8 cellular contexts compared by ENCODE assay signal in the genomic region with DNA sequence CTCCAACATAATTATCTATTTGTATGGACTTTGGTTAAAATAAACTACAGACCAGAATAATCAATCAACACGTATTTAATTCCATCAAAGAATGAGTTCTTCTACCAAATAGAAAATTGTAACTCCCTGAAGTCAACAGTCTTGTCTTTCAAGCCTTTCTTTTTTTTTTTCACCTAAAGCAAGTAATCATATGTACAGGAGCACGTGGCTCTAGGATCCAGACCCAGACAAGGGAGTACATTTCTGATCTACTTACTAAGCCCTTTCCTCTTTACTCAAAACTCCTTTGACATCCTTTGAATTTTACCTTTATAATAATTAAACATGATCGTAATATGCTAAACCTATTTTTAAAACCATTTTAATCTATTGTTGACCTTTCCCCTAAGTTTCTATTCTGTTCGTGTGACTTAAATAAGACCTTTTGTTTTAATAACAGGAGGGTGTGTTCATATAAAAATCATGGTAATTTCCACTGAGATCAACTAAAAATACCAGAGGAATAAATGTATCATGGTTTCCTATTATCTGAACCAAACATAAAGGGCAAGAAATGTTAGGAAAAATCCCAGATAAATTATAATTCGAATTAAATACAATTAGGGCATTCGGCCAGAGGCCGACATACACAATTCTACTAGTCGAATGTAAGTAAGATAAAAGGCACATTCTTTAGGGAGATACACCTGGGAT. TPM values are rescaled to one million over a fixed set of nuclear protein-coding genes. Genes with fewer than 3 reads are reported as not detected.
DNase-seq lines count a peak whose midpoint lies in the region; ATAC-seq and TF ChIP-seq lines count a peak whose summit lies in the region.

No MANE protein-coding gene starts in this region.

- DNase-seq in astrocyte of the spinal cord (ENCODE audit: low read depth, low spot score) (no peak), lower lobe of right lung (no peak), NCI-H524 treated with DMSO at 0.1 percent for 48 hours (lab: John Stamatoyannopoulos, UW) (no peak)

- intact Hi-C loops in lower lobe of right lung (cut with DNase I): no loop called here

- peak overlapping the region; percentile 81 for H3K4me3 ChIP-seq in ACC112 (ENCODE audit: low read depth, low read length)
- H3K4me3 ChIP-seq in HEK293 (ENCODE audit: low read depth, low read length): peak overlapping the region; percentile 75
- H3K4me3 ChIP-seq in astrocyte of the spinal cord (ENCODE audit: low read depth, low read length): peak overlapping the region; percentile 89
- H3K4me3 ChIP-seq in lower lobe of right lung: peak overlapping the region; percentile 68

- no peak for ATAC-seq in lower lobe of right lung
- ATAC-seq in GM19035 (IDR thresholded peaks at IDR 0.05; ENCODE audit: unreplicated experiment): no peak
- ATAC-seq in HG03196 (IDR thresholded peaks at IDR 0.05; ENCODE audit: unreplicated experiment): no peak
- ATAC-seq in HG02870 (IDR thresholded peaks at IDR 0.05; ENCODE audit: unreplicated experiment): no peak

- in situ Hi-C loops in astrocyte of the spinal cord (cut with HindIII; ENCODE audit: low sequenced_read_pairs): no loop called here

- H2AFZ ChIP-seq in ACC112 (ENCODE audit: low read length, unreplicated experiment): no peak overlapping the region

- H3K9me3 ChIP-seq in HEK293 (ENCODE audit: control insufficient read depth, insufficient read depth, low read depth, low read length) (no peaks in the 10 kb centered on the region), lower lobe of right lung (no peaks in the 10 kb centered on the region)

- H3K27ac ChIP-seq in ACC112 (ENCODE audit: low read depth, low read length): peak overlapping the region; percentile 90
- no peak overlapping the region for H3K27ac ChIP-seq in HEK293 (ENCODE audit: extremely low read depth, low read depth, low read length)
- H3K27ac ChIP-seq in lower lobe of right lung: no peak overlapping the region

- H3K27me3 ChIP-seq in ACC112 (ENCODE audit: insufficient read depth, low read length): no peaks in the 10 kb centered on the region
- peaks cover 7% of the 10 kb centered on the region for H3K27me3 ChIP-seq in lower lobe of right lung (ENCODE audit: low read depth)

- H3K79me2 ChIP-seq in ACC112 (ENCODE audit: control insufficient read depth, insufficient read depth, low read length, unreplicated experiment): peaks cover 64% of the 10 kb centered on the region

- H3K4me1 ChIP-seq in ACC112 (ENCODE audit: control insufficient read depth, insufficient read depth, low read length, unreplicated experiment) (peaks cover 34% of the 10 kb centered on the region), HEK293 (ENCODE audit: control insufficient read depth, insufficient read depth, low read length) (no peaks in the 10 kb centered on the region), lower lobe of right lung (peaks cover 10% of the 10 kb centered on the region)

- CTCF ChIA-PET in HEK293 (lab: Yijun Ruan, JAX): no interaction called here

- POLR2A ChIA-PET in HEK293 (lab: Yijun Ruan, JAX): no interaction called here

- TF ChIP-seq CTCF in HEK293 (tag by site-specific recombination; IDR thresholded peaks at IDR 0.05): no peak
- TF ChIP-seq CTCF in astrocyte of the spinal cord (IDR thresholded peaks at IDR 0.05; ENCODE audit: low read depth, low read length): no peak
- no peak for TF ChIP-seq CTCF in lower lobe of right lung (IDR thresholded peaks at IDR 0.05)

- H3K36me3 ChIP-seq in ACC112 (ENCODE audit: insufficient read depth, low read length) (peaks cover 5% of the 10 kb centered on the region; the same call in 1 of the 2 replicates), HEK293 (ENCODE audit: control insufficient read depth in 2 of 2, insufficient read depth in 1 of 2, low read length in 2 of 2) (peaks cover 0 to 9% of the 10 kb centered on the region in 2 experiments; a peak in 1 of 3 replicates), lower lobe of right lung (no peaks in the 10 kb centered on the region)

TF ChIP-seq in HEK293, 187 proteins besides CTCF, POLR2A, EP300 and RAD21:
- TF ChIP-seq, protein P1, sequence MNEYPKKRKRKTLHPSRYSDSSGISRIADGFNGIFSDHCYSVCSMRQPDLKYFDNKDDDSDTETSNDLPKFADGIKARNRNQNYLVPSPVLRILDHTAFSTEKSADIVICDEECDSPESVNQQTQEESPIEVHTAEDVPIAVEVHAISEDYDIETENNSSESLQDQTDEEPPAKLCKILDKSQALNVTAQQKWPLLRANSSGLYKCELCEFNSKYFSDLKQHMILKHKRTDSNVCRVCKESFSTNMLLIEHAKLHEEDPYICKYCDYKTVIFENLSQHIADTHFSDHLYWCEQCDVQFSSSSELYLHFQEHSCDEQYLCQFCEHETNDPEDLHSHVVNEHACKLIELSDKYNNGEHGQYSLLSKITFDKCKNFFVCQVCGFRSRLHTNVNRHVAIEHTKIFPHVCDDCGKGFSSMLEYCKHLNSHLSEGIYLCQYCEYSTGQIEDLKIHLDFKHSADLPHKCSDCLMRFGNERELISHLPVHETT (tag by site-specific recombination; IDR thresholded peaks at IDR 0.05): no peak
- TF ChIP-seq ZNF266 (tag by site-specific recombination; IDR thresholded peaks at IDR 0.05; ENCODE audit: low read depth): no peak
- no peak for TF ChIP-seq ZNF202 (tag by site-specific recombination; IDR thresholded peaks at IDR 0.05; ENCODE audit: borderline replicate concordance)
- TF ChIP-seq MYNN (tag by site-specific recombination; IDR thresholded peaks at IDR 0.05; ENCODE audit: borderline replicate concordance): no peak
- TF ChIP-seq ZNF596 (tag by site-specific recombination; IDR thresholded peaks at IDR 0.05): no peak

RNA-seq across cellular contexts. Expression of a gene that starts 1.7 kb away (rescaled TPM):
- total RNA-seq in lower lobe of right lung: 19.2 TPM
